ENCODE assay signal across 32 cellular contexts in the genomic region with DNA sequence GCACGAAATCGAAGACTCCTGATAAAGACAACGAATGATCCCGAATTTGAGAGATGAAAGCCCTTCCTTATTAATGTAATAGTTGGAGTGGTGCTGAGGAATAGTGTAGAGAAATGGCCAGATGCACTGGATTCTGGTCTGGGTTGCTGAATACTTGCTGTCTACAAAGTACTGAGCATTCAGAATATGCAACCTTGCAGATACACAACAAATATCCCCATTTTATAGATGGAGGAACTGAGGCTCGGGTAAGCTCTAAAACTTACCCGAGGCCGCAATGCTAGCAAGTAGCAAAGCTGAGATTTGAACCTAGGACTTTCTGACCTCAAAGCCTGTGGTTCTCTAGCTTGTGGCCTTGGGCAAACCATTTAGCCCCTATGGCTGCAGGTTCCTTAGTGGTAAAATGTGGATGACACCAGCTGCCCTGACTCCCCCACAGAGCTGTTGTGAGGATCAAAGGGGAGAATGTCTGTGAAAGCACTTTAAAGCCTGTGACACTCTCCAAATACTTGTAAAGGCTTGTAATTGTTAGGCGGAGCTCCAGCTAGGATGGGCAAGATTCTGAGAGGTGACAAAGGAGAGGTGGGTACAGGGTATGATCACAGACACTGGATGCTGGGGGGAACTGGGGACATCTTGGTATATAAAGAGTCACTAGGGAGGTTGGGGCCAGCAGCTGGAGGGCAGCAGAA. TPM values are rescaled to one million over a fixed set of nuclear protein-coding genes. Genes with fewer than 3 reads are reported as not detected.
DNase-seq lines count a peak whose midpoint lies in the region; ATAC-seq and TF ChIP-seq lines count a peak whose summit lies in the region.
"Had no signal": no experiment of that assay in that cellular context is flagged by ENCODE, and none has a peak within 500 bp of the region (broad histone marks: within the 10 kb centered on the region; RNA-seq: fewer than 3 reads in every experiment).

No MANE protein-coding gene starts in this region.

- peak overlapping the region; percentile 14 for H3K27ac Mint-ChIP-seq in activated naive CD8-positive, alpha-beta T cell treated with anti-CD3 and anti-CD28 coated beads for 36 hours
- H3K27ac Mint-ChIP-seq in activated naive CD8-positive, alpha-beta T cell treated with anti-CD3 and anti-CD28 coated beads, Interleukin-2, amount 50 U/mL, for 24 hours, result no peak overlapping the region
- H3K27ac Mint-ChIP-seq in activated T-helper 1 cell treated with anti-CD3 and anti-CD28 coated beads, Interleukin-12 subunit alpha, Interleukin-12 subunit beta, Interleukin-2, Interleukin-4 antibody, amounts not matched to agents 30 ng/mL and 10 ng/mL and 1 ng/mL, durations not matched to agents 14 hours and 24 hours and 36 hours, result no peak overlapping the region
- peak overlapping the region; percentile 30 for H3K27ac Mint-ChIP-seq in nephron progenitor cell
- H3K27ac Mint-ChIP-seq: immature natural killer cell; stimulated activated naive B cell treated with anti-CD40 and anti-IgM and Interleukin-4, amounts not matched to agents 10 μg/mL and 1 μg/mL and 100 μg/mL, for 72 hours had no signal

- H3K4me1 Mint-ChIP-seq in activated naive CD8-positive, alpha-beta T cell treated with anti-CD3 and anti-CD28 coated beads for 36 hours, result peaks cover 17% of the 10 kb centered on the region
- peaks cover 14% of the 10 kb centered on the region for H3K4me1 Mint-ChIP-seq in activated naive CD8-positive, alpha-beta T cell treated with anti-CD3 and anti-CD28 coated beads, Interleukin-2, amount 50 U/mL, for 24 hours
- H3K4me1 Mint-ChIP-seq in activated T-helper 1 cell treated with anti-CD3 and anti-CD28 coated beads, Interleukin-12 subunit alpha, Interleukin-12 subunit beta, Interleukin-2, Interleukin-4 antibody, amounts not matched to agents 30 ng/mL and 10 ng/mL and 1 ng/mL, durations not matched to agents 14 hours and 24 hours and 36 hours (ENCODE audit: low read depth), result peaks cover 24% of the 10 kb centered on the region
- peaks cover 21% of the 10 kb centered on the region for H3K4me1 Mint-ChIP-seq in nephron progenitor cell
- H3K4me1 Mint-ChIP-seq: immature natural killer cell; stimulated activated naive B cell treated with anti-CD40 and anti-IgM and Interleukin-4, amounts not matched to agents 10 μg/mL and 1 μg/mL and 100 μg/mL, for 72 hours had no signal

- no peak for DNase-seq in activated naive CD8-positive, alpha-beta T cell treated with anti-CD3 and anti-CD28 coated beads for 36 hours
- DNase-seq in activated naive CD8-positive, alpha-beta T cell treated with anti-CD3 and anti-CD28 coated beads, Interleukin-2, amount 50 U/mL, for 24 hours, result no peak
- peak; percentile 27 for DNase-seq in Jurkat, Clone E6-1 (ENCODE audit: low read depth, low spot score)
- no peak for DNase-seq in activated T-helper 1 cell treated with anti-CD3 and anti-CD28 coated beads, Interleukin-12 subunit alpha, Interleukin-12 subunit beta, Interleukin-2, Interleukin-4 antibody, amounts not matched to agents 30 ng/mL and 10 ng/mL and 1 ng/mL, durations not matched to agents 14 hours and 24 hours and 36 hours (ENCODE audit: low spot score)
- DNase-seq in nephron progenitor cell (no peak), NCI-H1092 treated with DMSO at 0.1 percent for 48 hours (lab: John Stamatoyannopoulos, UW) (no peak), NCI-H69 (lab: John Stamatoyannopoulos, UW) (no peak)
- DNase-seq: activated CD4-positive, CD25-positive, alpha-beta regulatory T cell; activated naive CD4-positive, alpha-beta T cell treated with anti-CD3 and anti-CD28 coated beads, Interleukin-2, amount 10 ng/mL, durations not matched to agents 7 days and 5 days; activated T-cell treated with anti-CD3 and anti-CD28 coated beads, Interleukin-2, amount 50 U/mL, for 4 hours; COR-L47; HCEC 1CT; hypothalamus; immature natural killer cell; left cardiac atrium; NCI-H1048; NCI-H187; NCI-H446 treated with DMSO at 0.1 percent for 48 hours; NCI-H82; pancreas; retina; stimulated activated naive B cell treated with anti-CD40 and anti-IgM and Interleukin-4, amounts not matched to agents 10 μg/mL and 1 μg/mL and 100 μg/mL, for 72 hours; SW 1271 had no signal

- intact Hi-C loops in activated T-helper 1 cell treated with anti-CD3 and anti-CD28 coated beads, Interleukin-12 subunit alpha, Interleukin-12 subunit beta, Interleukin-2, Interleukin-4 antibody, amounts not matched to agents 30 ng/mL and 10 ng/mL and 1 ng/mL, durations not matched to agents 14 hours and 24 hours and 36 hours (cut with micrococcal nuclease), result loop anchor here (1.0 to 10.0 kb wide), 5 partner anchors 26 to 125 kb away; no protein-coding TSS in a partner anchor

- H3K4me3 Mint-ChIP-seq in activated naive CD8-positive, alpha-beta T cell treated with anti-CD3 and anti-CD28 coated beads for 36 hours, result no peak overlapping the region
- H3K4me3 Mint-ChIP-seq in activated naive CD8-positive, alpha-beta T cell treated with anti-CD3 and anti-CD28 coated beads, Interleukin-2, amount 50 U/mL, for 24 hours, result no peak overlapping the region
- peak overlapping the region; percentile 6 for H3K4me3 Mint-ChIP-seq in activated T-helper 1 cell treated with anti-CD3 and anti-CD28 coated beads, Interleukin-12 subunit alpha, Interleukin-12 subunit beta, Interleukin-2, Interleukin-4 antibody, amounts not matched to agents 30 ng/mL and 10 ng/mL and 1 ng/mL, durations not matched to agents 14 hours and 24 hours and 36 hours
- no peak overlapping the region for H3K4me3 Mint-ChIP-seq in nephron progenitor cell
- H3K4me3 Mint-ChIP-seq: activated T-cell treated with anti-CD3 and anti-CD28 coated beads, Interleukin-2, amount 50 U/mL, for 4 hours; immature natural killer cell; stimulated activated naive B cell treated with anti-CD40 and anti-IgM and Interleukin-4, amounts not matched to agents 10 μg/mL and 1 μg/mL and 100 μg/mL, for 72 hours had no signal

- no peak for TF ChIP-seq CTCF in nephron progenitor cell (IDR thresholded peaks at IDR 0.05)

- H3K27me3 Mint-ChIP-seq in activated naive CD8-positive, alpha-beta T cell treated with anti-CD3 and anti-CD28 coated beads for 36 hours, result no peaks in the 10 kb centered on the region
- H3K27me3 Mint-ChIP-seq in activated naive CD8-positive, alpha-beta T cell treated with anti-CD3 and anti-CD28 coated beads, Interleukin-2, amount 50 U/mL, for 24 hours, result peaks cover 13% of the 10 kb centered on the region
- no peaks in the 10 kb centered on the region for H3K27me3 Mint-ChIP-seq in activated T-helper 1 cell treated with anti-CD3 and anti-CD28 coated beads, Interleukin-12 subunit alpha, Interleukin-12 subunit beta, Interleukin-2, Interleukin-4 antibody, amounts not matched to agents 30 ng/mL and 10 ng/mL and 1 ng/mL, durations not matched to agents 14 hours and 24 hours and 36 hours (ENCODE audit: insufficient read depth)
- H3K27me3 Mint-ChIP-seq in nephron progenitor cell (ENCODE audit: low read depth, poor library complexity), result no peaks in the 10 kb centered on the region

- no peak overlapping the region for H3K4me3 ChIP-seq in Jurkat, Clone E6-1 (ENCODE audit: low read length)
- H3K4me3 ChIP-seq: pancreas, skin epidermis, suprapubic skin had no signal

- H3K9me3 Mint-ChIP-seq in activated naive CD8-positive, alpha-beta T cell treated with anti-CD3 and anti-CD28 coated beads for 36 hours, result no peaks in the 10 kb centered on the region
- peaks cover 4% of the 10 kb centered on the region for H3K9me3 Mint-ChIP-seq in activated naive CD8-positive, alpha-beta T cell treated with anti-CD3 and anti-CD28 coated beads, Interleukin-2, amount 50 U/mL, for 24 hours
- no peaks in the 10 kb centered on the region for H3K9me3 Mint-ChIP-seq in activated T-helper 1 cell treated with anti-CD3 and anti-CD28 coated beads, Interleukin-12 subunit alpha, Interleukin-12 subunit beta, Interleukin-2, Interleukin-4 antibody, amounts not matched to agents 30 ng/mL and 10 ng/mL and 1 ng/mL, durations not matched to agents 14 hours and 24 hours and 36 hours
- H3K9me3 Mint-ChIP-seq in nephron progenitor cell, result peaks cover 4% of the 10 kb centered on the region
- H3K9me3 Mint-ChIP-seq: activated T-cell treated with anti-CD3 and anti-CD28 coated beads, Interleukin-2, amount 50 U/mL, for 4 hours; stimulated activated naive B cell treated with anti-CD40 and anti-IgM and Interleukin-4, amounts not matched to agents 10 μg/mL and 1 μg/mL and 100 μg/mL, for 72 hours had no signal

- no peak for ATAC-seq in activated naive CD8-positive, alpha-beta T cell treated with anti-CD3 and anti-CD28 coated beads, Interleukin-2, amount 50 U/mL, for 24 hours
- ATAC-seq in HG02588 (IDR thresholded peaks at IDR 0.05; ENCODE audit: unreplicated experiment), result no peak
- ATAC-seq: left cardiac atrium; pancreas; stimulated activated naive B cell treated with anti-CD40 and anti-IgM and Interleukin-4, amounts not matched to agents 10 μg/mL and 1 μg/mL and 100 μg/mL, for 72 hours had no signal

- peaks cover 2% of the 10 kb centered on the region for H3K36me3 Mint-ChIP-seq in activated naive CD8-positive, alpha-beta T cell treated with anti-CD3 and anti-CD28 coated beads for 36 hours
- no peaks in the 10 kb centered on the region for H3K36me3 Mint-ChIP-seq in activated naive CD8-positive, alpha-beta T cell treated with anti-CD3 and anti-CD28 coated beads, Interleukin-2, amount 50 U/mL, for 24 hours (ENCODE audit: low read depth)
- peaks cover 4% of the 10 kb centered on the region for H3K36me3 Mint-ChIP-seq in activated T-helper 1 cell treated with anti-CD3 and anti-CD28 coated beads, Interleukin-12 subunit alpha, Interleukin-12 subunit beta, Interleukin-2, Interleukin-4 antibody, amounts not matched to agents 30 ng/mL and 10 ng/mL and 1 ng/mL, durations not matched to agents 14 hours and 24 hours and 36 hours (ENCODE audit: low read depth)
- no peaks in the 10 kb centered on the region for H3K36me3 Mint-ChIP-seq in nephron progenitor cell (ENCODE audit: low read depth)
- H3K36me3 Mint-ChIP-seq: immature natural killer cell; stimulated activated naive B cell treated with anti-CD40 and anti-IgM and Interleukin-4, amounts not matched to agents 10 μg/mL and 1 μg/mL and 100 μg/mL, for 72 hours had no signal

RNA-seq across cellular contexts. Expression of a gene that starts 39.8 kb away (rescaled TPM):
- under 1 TPM; 0.14 to 0.29 TPM for total RNA-seq in activated naive CD8-positive, alpha-beta T cell treated with anti-CD3 and anti-CD28 coated beads for 36 hours
- polyA plus RNA-seq in Jurkat, Clone E6-1 (2012; ENCODE audit: insufficient read depth, insufficient read length), result 2.4 TPM
- total RNA-seq in activated T-helper 1 cell treated with anti-CD3 and anti-CD28 coated beads, Interleukin-12 subunit alpha, Interleukin-12 subunit beta, Interleukin-2, Interleukin-4 antibody, amounts not matched to agents 30 ng/mL and 10 ng/mL and 1 ng/mL, durations not matched to agents 14 hours and 24 hours and 36 hours, result 1.2 and 1.3 TPM in 2 replicates
- total RNA-seq: G401, glomerular endothelial cell, left cardiac atrium, lung microvascular endothelial cell, pancreas, RPMI7951, suprapubic skin, ureter had no signal
- polyA plus RNA-seq: neural cell, pancreas had no signal

Comparison
In these comparisons a context has a peak if more than half of its experiments do, and no peak if none do; other contexts are left out.
1. H3K27ac Mint-ChIP-seq: peak in activated naive CD8-positive, alpha-beta T cell treated with anti-CD3 and anti-CD28 coated beads for 36 hours (single experiment) and nephron progenitor cell (single experiment); none in activated naive CD8-positive, alpha-beta T cell treated with anti-CD3 and anti-CD28 coated beads, Interleukin-2, amount 50 U/mL, for 24 hours (single experiment) and activated T-helper 1 cell treated with anti-CD3 and anti-CD28 coated beads, Interleukin-12 subunit alpha, Interleukin-12 subunit beta, Interleukin-2, Interleukin-4 antibody, amounts not matched to agents 30 ng/mL and 10 ng/mL and 1 ng/mL, durations not matched to agents 14 hours and 24 hours and 36 hours (single experiment).